In the genomic region with DNA sequence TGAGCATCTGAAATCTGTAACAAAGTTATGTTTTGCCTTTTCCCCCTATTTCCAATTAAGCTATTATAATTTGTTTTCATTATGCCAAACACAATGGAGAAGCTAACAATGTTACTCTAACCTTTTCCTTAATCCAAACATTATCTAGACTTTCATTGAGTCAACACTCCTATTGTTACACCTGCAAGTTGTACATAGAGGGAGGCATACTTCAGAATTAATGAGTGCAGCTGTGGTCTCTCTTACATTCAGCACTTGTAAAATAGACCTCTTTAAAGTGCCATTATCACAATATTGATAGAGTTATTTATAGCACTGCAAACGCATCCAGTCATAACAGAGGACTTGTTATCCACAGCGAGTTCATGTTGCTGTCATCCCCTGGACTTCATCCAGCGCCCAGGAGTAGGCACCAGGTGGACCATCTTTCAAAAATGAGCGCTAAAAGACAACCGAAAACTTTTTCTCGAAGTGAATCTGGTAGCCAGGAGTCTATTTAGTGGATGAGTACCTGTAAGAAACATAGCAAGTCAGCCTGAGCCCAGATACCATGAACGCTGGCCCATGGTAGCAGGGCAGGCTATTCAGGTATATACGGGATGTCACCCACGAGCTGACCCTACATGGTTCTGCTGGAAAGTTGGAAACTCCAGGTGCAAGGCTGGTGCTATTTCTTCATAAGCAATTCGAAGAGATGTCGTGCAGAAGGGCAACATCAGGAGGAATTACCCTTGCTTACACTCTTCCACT, we compare ENCODE assay signal across 20 cellular contexts.
DNase-seq lines count a peak whose midpoint lies in the region; ATAC-seq lines count a peak whose summit lies in the region.
"Had no signal": no experiment of that assay in that cellular context is flagged by ENCODE, and none has a peak within 500 bp of the region (broad histone marks: within the 10 kb centered on the region; RNA-seq: fewer than 3 reads in every experiment).

No MANE protein-coding gene starts in this region.

- H3K9me3 ChIP-seq in CD4-positive, alpha-beta memory T cell (ENCODE audit: control insufficient read depth in 1 of 2, low read length in 2 of 2) = no peaks in the 10 kb centered on the region
- H3K9me3 ChIP-seq in MG63 = no peaks in the 10 kb centered on the region
- H3K9me3 ChIP-seq: adrenal gland, right lobe of liver, thyroid gland had no signal

- H3K36me3 Mint-ChIP-seq in CD4-positive, alpha-beta memory T cell = no peaks in the 10 kb centered on the region
- no peaks in the 10 kb centered on the region for H3K36me3 Mint-ChIP-seq in effector memory CD8-positive, alpha-beta T cell (ENCODE audit: insufficient read depth)
- H3K36me3 Mint-ChIP-seq: naive B cell; stimulated activated memory B cell treated with anti-CD40 and anti-IgM and Interleukin-4, amounts not matched to agents 10 μg/mL and 1 μg/mL and 100 μg/mL, for 72 hours had no signal

- ATAC-seq in effector memory CD8-positive, alpha-beta T cell (replicated peaks) = no peak
- ATAC-seq: right lobe of liver; stimulated activated memory B cell treated with anti-CD40 and anti-IgM and Interleukin-4, amounts not matched to agents 10 μg/mL and 1 μg/mL and 100 μg/mL, for 72 hours had no signal

- POLR2A ChIA-PET in CD4-positive, alpha-beta memory T cell (lab: Charles Lee; ENCODE audit: partially characterized antibody) = no interaction called here

- no peaks in the 10 kb centered on the region for H3K27me3 ChIP-seq in CD4-positive, alpha-beta memory T cell (ENCODE audit: insufficient read depth, low read length)
- H3K27me3 ChIP-seq in MG63 = no peaks in the 10 kb centered on the region
- H3K27me3 ChIP-seq: adrenal gland, right lobe of liver, thyroid gland had no signal

- CTCF ChIA-PET in CD4-positive, alpha-beta memory T cell (lab: Charles Lee; ENCODE audit: partially characterized antibody) = no interaction called here

- DNase-seq in DMS79 treated with DMSO at 0.1 percent for 48 hours (lab: John Stamatoyannopoulos, UW) (peak; percentile 93), NCI-H1436 (lab: John Stamatoyannopoulos, UW) (peak; percentile 72), NCI-H2227 treated with DMSO at 0.1 percent for 48 hours (lab: John Stamatoyannopoulos, UW) (peak; percentile 18), globus pallidus (ENCODE audit: low spot score) (peak; percentile 16), MG63 (no peak)
- no peak for DNase-seq in CD4-positive, alpha-beta memory T cell
- DNase-seq in effector memory CD8-positive, alpha-beta T cell = no peak
- DNase-seq: activated gamma-delta T cell treated with Interleukin-2 at 50 U/mL for 16 hours, adrenal gland, dermis blood vessel endothelial cell, foreskin fibroblast, mesenchymal stem cell, naive B cell, NCI-H446, right lobe of liver, T-helper 1 cell had no signal

- H3K4me3 Mint-ChIP-seq in CD4-positive, alpha-beta memory T cell = no peak overlapping the region
- H3K4me3 Mint-ChIP-seq in effector memory CD8-positive, alpha-beta T cell = no peak overlapping the region
- H3K4me3 Mint-ChIP-seq: naive B cell; stimulated activated memory B cell treated with anti-CD40 and anti-IgM and Interleukin-4, amounts not matched to agents 10 μg/mL and 1 μg/mL and 100 μg/mL, for 72 hours had no signal

- H3K4me3 ChIP-seq in CD4-positive, alpha-beta memory T cell (ENCODE audit: low read length in 2 of 2) = no peak overlapping the region
- H3K4me3 ChIP-seq in MG63 = no peak overlapping the region
- H3K4me3 ChIP-seq: adrenal gland, hepatocyte, right lobe of liver, thyroid gland had no signal

- no peaks in the 10 kb centered on the region for H3K4me1 ChIP-seq in CD4-positive, alpha-beta memory T cell (ENCODE audit: insufficient read depth, low read length)
- H3K4me1 ChIP-seq: adrenal gland, right lobe of liver, thyroid gland had no signal

- intact Hi-C loops in CD4-positive, alpha-beta memory T cell (cut with micrococcal nuclease) = no loop called here

- no peaks in the 10 kb centered on the region for H3K4me1 Mint-ChIP-seq in CD4-positive, alpha-beta memory T cell
- no peaks in the 10 kb centered on the region for H3K4me1 Mint-ChIP-seq in effector memory CD8-positive, alpha-beta T cell (ENCODE audit: low read depth in 2 of 2)
- H3K4me1 Mint-ChIP-seq: naive B cell; stimulated activated memory B cell treated with anti-CD40 and anti-IgM and Interleukin-4, amounts not matched to agents 10 μg/mL and 1 μg/mL and 100 μg/mL, for 72 hours had no signal

- H3K9me3 Mint-ChIP-seq in CD4-positive, alpha-beta memory T cell = peaks cover 0 to under 1% (median 0%) of the 10 kb centered on the region in 8 donors
- H3K9me3 Mint-ChIP-seq in effector memory CD8-positive, alpha-beta T cell = no peaks in the 10 kb centered on the region
- H3K9me3 Mint-ChIP-seq: naive B cell; stimulated activated memory B cell treated with anti-CD40 and anti-IgM and Interleukin-4, amounts not matched to agents 10 μg/mL and 1 μg/mL and 100 μg/mL, for 72 hours had no signal

- peaks cover 16 to 18% of the 10 kb centered on the region in 2 donors for H3K27me3 Mint-ChIP-seq in CD4-positive, alpha-beta memory T cell
- H3K27me3 Mint-ChIP-seq in effector memory CD8-positive, alpha-beta T cell = peaks cover 39 to 65% of the 10 kb centered on the region in 2 donors

- H3K27ac Mint-ChIP-seq in CD4-positive, alpha-beta memory T cell = no peak overlapping the region
- no peak overlapping the region for H3K27ac Mint-ChIP-seq in effector memory CD8-positive, alpha-beta T cell
- H3K27ac Mint-ChIP-seq: naive B cell; stimulated activated memory B cell treated with anti-CD40 and anti-IgM and Interleukin-4, amounts not matched to agents 10 μg/mL and 1 μg/mL and 100 μg/mL, for 72 hours had no signal

- no peak overlapping the region for H3K27ac ChIP-seq in CD4-positive, alpha-beta memory T cell (ENCODE audit: low read depth, low read length)
- H3K27ac ChIP-seq: adrenal gland, epithelial cell of prostate, hepatocyte, right lobe of liver, thyroid gland had no signal

- no peaks in the 10 kb centered on the region for H3K36me3 ChIP-seq in CD4-positive, alpha-beta memory T cell (ENCODE audit: insufficient read depth, low read length)
- no peaks in the 10 kb centered on the region for H3K36me3 ChIP-seq in MG63
- H3K36me3 ChIP-seq: adrenal gland, right lobe of liver, thyroid gland had no signal

Comparison
In these comparisons a context has a peak if more than half of its experiments do, and no peak if none do; other contexts are left out.
1. DNase-seq: peak in DMS79 treated with DMSO at 0.1 percent for 48 hours (single experiment), NCI-H1436 (single experiment), NCI-H2227 treated with DMSO at 0.1 percent for 48 hours (single experiment) and globus pallidus (single experiment); none in CD4-positive, alpha-beta memory T cell (0 of 5), effector memory CD8-positive, alpha-beta T cell (0 of 3) and MG63 (single experiment).